ENCODE assay signal across 16 cellular contexts in the genomic region with DNA sequence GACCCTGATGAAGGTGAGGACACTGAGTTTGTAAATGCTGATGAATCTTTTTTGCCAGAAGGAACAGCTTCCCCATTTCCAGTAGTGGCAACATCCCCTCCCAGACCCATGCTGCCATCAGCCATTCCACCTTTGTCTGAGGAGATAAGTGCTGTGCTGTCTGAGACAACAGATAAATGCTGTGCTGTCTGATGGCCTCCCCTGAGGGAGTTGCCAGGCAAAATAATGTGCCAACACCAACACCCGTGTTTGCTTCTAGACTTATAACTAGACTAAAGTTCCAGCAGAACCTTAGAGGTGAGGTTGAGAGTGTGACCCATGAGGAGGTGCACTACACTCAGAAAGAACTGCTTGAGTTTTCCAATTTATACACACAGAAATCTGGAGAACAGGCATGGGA.
DNase-seq lines count a peak whose midpoint lies in the region; ATAC-seq and FAIRE-seq lines count a peak whose summit lies in the region.
"Had no signal": no experiment of that assay in that cellular context is flagged by ENCODE, and none has a peak within 500 bp of the region (broad histone marks: within the 10 kb centered on the region; RNA-seq: fewer than 3 reads in every experiment).

No MANE protein-coding gene starts in this region.

- H3K4me1 Mint-ChIP-seq in activated CD4-positive, alpha-beta T cell treated with anti-CD3 and anti-CD28 coated beads, Interleukin-2, amount 10 ng/mL, durations not matched to agents 24 days and 14 days = no peaks in the 10 kb centered on the region
- H3K4me1 Mint-ChIP-seq in activated naive CD8-positive, alpha-beta T cell treated with anti-CD3 and anti-CD28 coated beads, Interleukin-2, amount 10 ng/mL, durations not matched to agents 7 days and 5 days = no peaks in the 10 kb centered on the region
- H3K4me1 Mint-ChIP-seq in activated naive CD8-positive, alpha-beta T cell treated with anti-CD3 and anti-CD28 coated beads for 36 hours = no peaks in the 10 kb centered on the region
- H3K4me1 Mint-ChIP-seq in activated T-helper 17 cell treated with anti-CD3 and anti-CD28 coated beads, Interleukin-2, amount 50 U/mL, for 72 hours = no peaks in the 10 kb centered on the region
- H3K4me1 Mint-ChIP-seq: B cell had no signal

- peak; percentile 63 for DNase-seq in activated CD4-positive, alpha-beta T cell treated with anti-CD3 and anti-CD28 coated beads, Interleukin-2, amount 10 ng/mL, durations not matched to agents 24 days and 14 days
- DNase-seq in activated CD4-positive, alpha-beta T cell treated with anti-CD3 and anti-CD28 coated beads, Interleukin-2, amount 50 U/mL, for 4 hours = no peak
- no peak for DNase-seq in activated naive CD8-positive, alpha-beta T cell treated with anti-CD3 and anti-CD28 coated beads, Interleukin-2, amount 10 ng/mL, durations not matched to agents 7 days and 5 days
- no peak for DNase-seq in activated naive CD8-positive, alpha-beta T cell treated with anti-CD3 and anti-CD28 coated beads for 36 hours
- DNase-seq in mucosa of gallbladder (ENCODE audit: low spot score) (no peak), HTR-8/SVneo (ENCODE audit: insufficient read length, low spot score) (no peak)
- DNase-seq: Calu3; CD8-positive, alpha-beta T cell; DMS79 treated with DMSO at 0.1 percent for 48 hours; GOT3; H7; HFFc6 had no signal

- no peak overlapping the region for H3K4me3 Mint-ChIP-seq in activated CD4-positive, alpha-beta T cell treated with anti-CD3 and anti-CD28 coated beads, Interleukin-2, amount 10 ng/mL, durations not matched to agents 24 days and 14 days
- H3K4me3 Mint-ChIP-seq in activated naive CD8-positive, alpha-beta T cell treated with anti-CD3 and anti-CD28 coated beads, Interleukin-2, amount 10 ng/mL, durations not matched to agents 7 days and 5 days = no peak overlapping the region
- no peak overlapping the region for H3K4me3 Mint-ChIP-seq in activated naive CD8-positive, alpha-beta T cell treated with anti-CD3 and anti-CD28 coated beads for 36 hours
- no peak overlapping the region for H3K4me3 Mint-ChIP-seq in activated T-helper 17 cell treated with anti-CD3 and anti-CD28 coated beads, Interleukin-2, amount 50 U/mL, for 72 hours
- H3K4me3 Mint-ChIP-seq: B cell; CD8-positive, alpha-beta T cell; HFFc6 had no signal

- H3K36me3 Mint-ChIP-seq in activated CD4-positive, alpha-beta T cell treated with anti-CD3 and anti-CD28 coated beads, Interleukin-2, amount 10 ng/mL, durations not matched to agents 24 days and 14 days (ENCODE audit: low read depth) = no peaks in the 10 kb centered on the region
- H3K36me3 Mint-ChIP-seq in activated naive CD8-positive, alpha-beta T cell treated with anti-CD3 and anti-CD28 coated beads, Interleukin-2, amount 10 ng/mL, durations not matched to agents 7 days and 5 days = no peaks in the 10 kb centered on the region
- H3K36me3 Mint-ChIP-seq in activated naive CD8-positive, alpha-beta T cell treated with anti-CD3 and anti-CD28 coated beads for 36 hours = no peaks in the 10 kb centered on the region
- H3K36me3 Mint-ChIP-seq in activated T-helper 17 cell treated with anti-CD3 and anti-CD28 coated beads, Interleukin-2, amount 50 U/mL, for 72 hours (ENCODE audit: low read depth) = no peaks in the 10 kb centered on the region
- H3K36me3 Mint-ChIP-seq: CD8-positive, alpha-beta T cell had no signal

- intact Hi-C loops in activated CD4-positive, alpha-beta T cell treated with anti-CD3 and anti-CD28 coated beads, Interleukin-2, amount 10 ng/mL, durations not matched to agents 24 days and 14 days (cut with micrococcal nuclease) = no loop called here

- POLR2A ChIA-PET in activated naive CD8-positive, alpha-beta T cell treated with anti-CD3 and anti-CD28 coated beads, Interleukin-2, amount 10 ng/mL, durations not matched to agents 7 days and 5 days (lab: Charles Lee) = no interaction called here

- no peaks in the 10 kb centered on the region for H3K9me3 Mint-ChIP-seq in activated CD4-positive, alpha-beta T cell treated with anti-CD3 and anti-CD28 coated beads, Interleukin-2, amount 10 ng/mL, durations not matched to agents 24 days and 14 days
- peaks cover 2% of the 10 kb centered on the region for H3K9me3 Mint-ChIP-seq in activated naive CD8-positive, alpha-beta T cell treated with anti-CD3 and anti-CD28 coated beads, Interleukin-2, amount 10 ng/mL, durations not matched to agents 7 days and 5 days
- no peaks in the 10 kb centered on the region for H3K9me3 Mint-ChIP-seq in activated naive CD8-positive, alpha-beta T cell treated with anti-CD3 and anti-CD28 coated beads for 36 hours
- H3K9me3 Mint-ChIP-seq in activated T-helper 17 cell treated with anti-CD3 and anti-CD28 coated beads, Interleukin-2, amount 50 U/mL, for 72 hours = peaks cover 4% of the 10 kb centered on the region
- H3K9me3 Mint-ChIP-seq: CD8-positive, alpha-beta T cell; HFFc6 had no signal

- H3K27me3 Mint-ChIP-seq in activated CD4-positive, alpha-beta T cell treated with anti-CD3 and anti-CD28 coated beads, Interleukin-2, amount 10 ng/mL, durations not matched to agents 24 days and 14 days = no peaks in the 10 kb centered on the region
- H3K27me3 Mint-ChIP-seq in activated naive CD8-positive, alpha-beta T cell treated with anti-CD3 and anti-CD28 coated beads, Interleukin-2, amount 10 ng/mL, durations not matched to agents 7 days and 5 days = no peaks in the 10 kb centered on the region
- H3K27me3 Mint-ChIP-seq in activated naive CD8-positive, alpha-beta T cell treated with anti-CD3 and anti-CD28 coated beads for 36 hours = no peaks in the 10 kb centered on the region
- no peaks in the 10 kb centered on the region for H3K27me3 Mint-ChIP-seq in activated T-helper 17 cell treated with anti-CD3 and anti-CD28 coated beads, Interleukin-2, amount 50 U/mL, for 72 hours
- H3K27me3 Mint-ChIP-seq: B cell had no signal

- no peak overlapping the region for H3K27ac Mint-ChIP-seq in activated CD4-positive, alpha-beta T cell treated with anti-CD3 and anti-CD28 coated beads, Interleukin-2, amount 10 ng/mL, durations not matched to agents 24 days and 14 days
- H3K27ac Mint-ChIP-seq in activated naive CD8-positive, alpha-beta T cell treated with anti-CD3 and anti-CD28 coated beads, Interleukin-2, amount 10 ng/mL, durations not matched to agents 7 days and 5 days = no peak overlapping the region
- H3K27ac Mint-ChIP-seq in activated naive CD8-positive, alpha-beta T cell treated with anti-CD3 and anti-CD28 coated beads for 36 hours = no peak overlapping the region
- no peak overlapping the region for H3K27ac Mint-ChIP-seq in activated T-helper 17 cell treated with anti-CD3 and anti-CD28 coated beads, Interleukin-2, amount 50 U/mL, for 72 hours
- H3K27ac Mint-ChIP-seq: B cell; CD8-positive, alpha-beta T cell; HFFc6 had no signal

- peak; percentile 53 for ATAC-seq in activated naive CD8-positive, alpha-beta T cell treated with anti-CD3 and anti-CD28 coated beads, Interleukin-2, amount 10 ng/mL, durations not matched to agents 7 days and 5 days (ENCODE audit: low read depth)
- ATAC-seq in activated T-helper 17 cell treated with anti-CD3 and anti-CD28 coated beads, Interleukin-2, amount 50 U/mL, for 72 hours (replicated peaks) = peak; percentile 25
- ATAC-seq: CD8-positive, alpha-beta T cell; GM12878; HCT116 had no signal

- no peak for FAIRE-seq in HTR-8/SVneo (lab: Jason Lieb, UNC)
